Comparison of ENCODE assay signal across 11 cellular contexts in the genomic region with DNA sequence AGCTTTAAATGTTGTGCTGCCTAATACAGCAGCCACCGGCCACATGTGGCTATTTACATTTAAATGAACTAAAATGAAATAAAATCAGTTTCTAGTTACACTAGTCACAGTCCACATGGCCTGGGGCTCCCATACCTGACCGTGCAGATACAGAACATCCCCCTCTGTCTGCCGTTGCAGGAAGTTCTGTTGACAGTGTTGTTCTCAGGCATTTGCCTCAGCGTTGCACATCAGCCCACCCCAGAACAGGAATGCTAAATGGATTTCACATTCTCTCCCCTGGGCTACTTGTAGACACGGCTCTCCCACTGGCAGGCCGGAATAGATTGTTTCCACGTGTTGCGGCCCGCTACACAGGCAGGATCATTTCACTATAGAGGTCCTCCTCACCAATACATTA. TPM values are rescaled to one million over a fixed set of nuclear protein-coding genes. Genes with fewer than 3 reads are reported as not detected.
DNase-seq lines count a peak whose midpoint lies in the region; ATAC-seq, FAIRE-seq and TF ChIP-seq lines count a peak whose summit lies in the region.
"Had no signal": no experiment of that assay in that cellular context is flagged by ENCODE, and none has a peak within 500 bp of the region (broad histone marks: within the 10 kb centered on the region; RNA-seq: fewer than 3 reads in every experiment).

No MANE protein-coding gene starts in this region.

- POLR2A ChIA-PET in K562 (lab: Yijun Ruan, JAX): no interaction called here

- peak; percentile 57 for ATAC-seq in HG02885 (IDR thresholded peaks at IDR 0.05; ENCODE audit: poor library complexity, unreplicated experiment)
- peak; percentile 86 for ATAC-seq in K562
- no peak for ATAC-seq in HG02763 (IDR thresholded peaks at IDR 0.05; ENCODE audit: unreplicated experiment)
- ATAC-seq in GM21390 (IDR thresholded peaks at IDR 0.05; ENCODE audit: unreplicated experiment): no peak

- no peak for FAIRE-seq in K562 (lab: Jason Lieb, UNC)

- peak overlapping the region; percentile 3 for H3K4me3 Mint-ChIP-seq in neural crest cell
- H3K4me3 Mint-ChIP-seq: activated B cell treated with CpG ODN at 0.5 μM for 24 hours had no signal

- H3K4me2 ChIP-seq in K562 (ENCODE audit: insufficient read depth, low read length): no peak overlapping the region
- H3K4me2 ChIP-seq: KMS-11 had no signal

- no peak for DNase-seq in GM12864 (ENCODE audit: low read depth)
- peak; percentile 11 to 18 (median 14) for DNase-seq in K562 (ENCODE audit: extremely low read depth in 1 of 4, low spot score in 3 of 4)
- no peak for DNase-seq in neural crest cell (ENCODE audit: low read depth, low spot score)
- DNase-seq in hypothalamus (lab: John Stamatoyannopoulos, UW): no peak
- no peak for DNase-seq in caudate nucleus (lab: John Stamatoyannopoulos, UW)
- DNase-seq: activated B cell treated with CpG ODN at 0.5 μM for 24 hours; stimulated activated naive CD4-positive, alpha-beta T cell had no signal

- H3K79me2 ChIP-seq in K562 (ENCODE audit: control insufficient read depth, insufficient read depth, low read length): no peaks in the 10 kb centered on the region

- no peaks in the 10 kb centered on the region for H3K9me1 ChIP-seq in K562 (ENCODE audit: control insufficient read depth, insufficient read depth, low read length)

- no peaks in the 10 kb centered on the region for H3K4me1 ChIP-seq in K562 (replicated peaks in 1 of 2; ENCODE audit: control insufficient read depth in 2 of 2, insufficient read depth in 2 of 2, low read length in 2 of 2)

- intact Hi-C loops in K562 (cut with micrococcal nuclease): loop anchor here (5.0 kb wide), 1 partner anchor 95 kb away; no protein-coding TSS in a partner anchor

- H3K27ac Mint-ChIP-seq in neural crest cell (ENCODE audit: unreplicated experiment): no peak overlapping the region
- H3K27ac Mint-ChIP-seq: activated B cell treated with CpG ODN at 0.5 μM for 24 hours had no signal

- H3K27me3 ChIP-seq in K562 (ENCODE audit: control insufficient read depth in 2 of 2, insufficient read depth in 2 of 2, low read length in 2 of 2): peaks cover 3 to 21% of the 10 kb centered on the region in 2 experiments; a peak in 2 of 5 replicates

- no peak overlapping the region for H3K27ac ChIP-seq in K562 (ENCODE audit: extremely low read depth, low read depth, low read length)
- no peak overlapping the region for H3K27ac ChIP-seq in caudate nucleus (ENCODE audit: low read depth, low read length)
- H3K27ac ChIP-seq: KMS-11 had no signal

- TF ChIP-seq EP300 in K562 (IDR thresholded peaks at IDR 0.05; ENCODE audit: low read length): no peak

- H3K27me3 Mint-ChIP-seq in neural crest cell (ENCODE audit: low read depth): no peaks in the 10 kb centered on the region

- no peak for TF ChIP-seq POLR2A in K562 (conservative IDR thresholded peaks at IDR 0.05)

- BruUV-seq in K562 (replicated peaks; lab: Mats Ljungman, UMichigan): no TSS peak

- H3K36me3 ChIP-seq in K562 (ENCODE audit: control insufficient read depth, insufficient read depth, low read length): no peaks in the 10 kb centered on the region

- CTCF ChIA-PET in K562 (lab: Yijun Ruan, JAX; ENCODE audit: low intra/inter-chr PET ratio): no interaction called here

- no peak overlapping the region for H2AFZ ChIP-seq in K562 (ENCODE audit: low read depth, low read length)

- H4K20me1 ChIP-seq in K562 (replicated peaks; ENCODE audit: control insufficient read depth, insufficient read depth, low read length): no peaks in the 10 kb centered on the region

- H3K4me3 ChIP-seq in GM12864 (ENCODE audit: low read depth, low read length) (no peak overlapping the region), K562 (no peak overlapping the region)

- in situ Hi-C loops in K562 (cut with MboI): no loop called here

- H3K9ac ChIP-seq in K562 (ENCODE audit: insufficient read depth in 1 of 2, low read depth in 2 of 2, low read length in 2 of 2): no peak overlapping the region
- H3K9ac ChIP-seq: KMS-11 had no signal

- H3K4me1 Mint-ChIP-seq in neural crest cell: peaks cover 54% of the 10 kb centered on the region
- H3K4me1 Mint-ChIP-seq: activated B cell treated with CpG ODN at 0.5 μM for 24 hours had no signal

- TF ChIP-seq RAD21 in K562 (CRISPR knock-in tag; conservative IDR thresholded peaks at IDR 0.05 in 1 of 2, IDR thresholded peaks at IDR 0.05 in 1 of 2): peak in 1 of 2 experiments; percentile 41; a peak in 2 of 4 replicates

- H3K36me3 Mint-ChIP-seq in neural crest cell (ENCODE audit: low read depth): peaks cover 53% of the 10 kb centered on the region

- WGBS in K562 (ENCODE audit: insufficient coverage, low coverage, missing lambda C conversion rate): 13% methylated on average over 9 of the region's 9 CpGs

- TF ChIP-seq CTCF in GM12864 (IDR thresholded peaks at IDR 0.05; ENCODE audit: low read depth, low read length, missing control alignments) (peak; percentile 54), K562 (IDR thresholded peaks at IDR 0.05 in 2 of 3, conservative IDR thresholded peaks at IDR 0.05 in 1 of 3; ENCODE audit: insufficient read depth in 2 of 3, low read depth in 1 of 3, low read length in 3 of 3) (peak; percentile 36 to 49 (median 46); a peak in 5 of 6 replicates), neural crest cell (conservative IDR thresholded peaks at IDR 0.05) (peak; percentile 66)

- H3K9me3 Mint-ChIP-seq in neural crest cell: no peaks in the 10 kb centered on the region
- H3K9me3 Mint-ChIP-seq: activated B cell treated with CpG ODN at 0.5 μM for 24 hours had no signal

- H3K9me3 ChIP-seq in K562 (replicated peaks; ENCODE audit: control insufficient read depth, insufficient read depth, low read depth, low read length): no peaks in the 10 kb centered on the region

TF ChIP-seq in K562, 482 proteins besides CTCF, POLR2A, EP300 and RAD21:
- TF ChIP-seq ESRRB (CRISPR knock-in tag; IDR thresholded peaks at IDR 0.05; ENCODE audit: borderline replicate concordance): no peak
- TF ChIP-seq SMC3 (conservative IDR thresholded peaks at IDR 0.05; ENCODE audit: insufficient read depth, low read depth, low read length): 0 out of 2 replicates have a peak, but pooled peaks have one; percentile 5
TF ChIP-seq in K562: peak in this region for 1.

RNA-seq across cellular contexts. Expression of gene JAG1, which starts 26.3 kb away (rescaled TPM):
- 0.62 and 1.1 TPM in 2 replicates for total RNA-seq in K562 (2011; cell fraction: chromatin; rRNA removed; ENCODE audit: low replicate concordance)
- total RNA-seq in K562 (2011; cell fraction: nucleolus; rRNA removed): 1.2 and 1.3 TPM in 2 replicates
- total RNA-seq in K562 (2011; cell fraction: nucleoplasm; rRNA removed): 0.23 and 0.44 TPM in 2 replicates
- total RNA-seq in K562 (2014; rRNA removed): 0.09 and 0.94 TPM in 2 replicates
- 0.07 and 0.19 TPM in 2 replicates for total RNA-seq in K562 (2014; rRNA removed; fragmentation: Illumina TruSeq; extraction: Trizol)
- 0.04 and 0.14 TPM in 2 replicates for total RNA-seq in K562 (2015; rRNA removed; fragmentation: Illumina TruSeq; extraction: Trizol)
- 0.36 and 0.40 TPM in 2 replicates for total RNA-seq in K562 (2021)
- 0.06 and 0.16 TPM in 2 replicates for polyA plus RNA-seq in K562 (2011; rRNA removed)
- polyA plus RNA-seq in K562 (2011; cell fraction: cytosol; rRNA removed): 0.03 and 0.09 TPM in 2 replicates
- 0.51 and 0.91 TPM in 2 replicates for polyA plus RNA-seq in K562 (2011; cell fraction: nucleus; rRNA removed)
- 0.09 and 0.24 TPM in 2 replicates for polyA plus RNA-seq in K562 (2012)
- polyA plus RNA-seq in K562 (2014; fragmentation: Illumina TruSeq; extraction: Trizol): 0.07 and 0.12 TPM in 2 replicates
- polyA plus RNA-seq in K562 (2014; fragmentation: Nextera tagmentation; extraction: Ambion mirVana): under 1 TPM; 0.04 TPM
- 0.11 and 0.12 TPM in 2 replicates for polyA plus RNA-seq in K562 (2014; rRNA removed)
- polyA minus RNA-seq in K562 (2011; rRNA and poly(A)+ RNA removed): 0.39 and 0.63 TPM in 2 replicates
- polyA minus RNA-seq in K562 (2011; cell fraction: cytosol; rRNA and poly(A)+ RNA removed): 0.46 and 0.57 TPM in 2 replicates
- 0.13 and 1.2 TPM in 2 replicates for polyA minus RNA-seq in K562 (2011; cell fraction: nucleus; rRNA and poly(A)+ RNA removed)
- 67.7 and 70.3 TPM in 2 replicates for total RNA-seq in neural crest cell
- total RNA-seq: activated B cell treated with CpG ODN at 0.5 μM for 24 hours had no signal

Comparison
In these comparisons a context has a peak if more than half of its experiments do, and no peak if none do; other contexts are left out.
1. DNase-seq: peak in K562 (4 of 4); none in GM12864 (single experiment), neural crest cell (single experiment), hypothalamus (0 of 51) and caudate nucleus (0 of 61).
2. ATAC-seq: peak in HG02885 (single experiment) and K562 (single experiment); none in HG02763 (single experiment) and GM21390 (single experiment).
3. RNA of gene JAG1, which starts 26.3 kb away (total RNA-seq): 67.7 to 70.3 TPM in neural crest cell; 0.04 to 1.3 TPM in K562; every median in the first group is over 10 times any median in the second.
4. Peak in every context shown above with its lines, with median percentiles within 50 percentile points of each other: CTCF ChIP-seq.